32 cellular contexts compared by ENCODE assay signal in genomic region chr6:139613496-139613895, GRCh38.
"Had no signal": no experiment of that assay in that cellular context is flagged by ENCODE, and none has a peak within 500 bp of the region (broad histone marks: within the 10 kb centered on the region; RNA-seq: fewer than 3 reads in every experiment).

No MANE protein-coding gene starts in this region.

- H3K27me3 ChIP-seq: adrenal gland, body of pancreas, foreskin keratinocyte, gastrocnemius medialis, heart right ventricle, hepatocyte had no signal

- H3K27ac ChIP-seq: adrenal gland, body of pancreas, epithelial cell of prostate, foreskin keratinocyte, gastrocnemius medialis, heart right ventricle, hepatocyte had no signal

- ATAC-seq: activated CD4-positive, alpha-beta T cell treated with anti-CD3 and anti-CD28 coated beads for 36 hours; activated CD8-positive, alpha-beta memory T cell treated with anti-CD3 and anti-CD28 coated beads, Interleukin-2, amount 10 ng/mL, durations not matched to agents 7 days and 5 days; activated CD8-positive, alpha-beta T cell treated with anti-CD3 and anti-CD28 coated beads, Interleukin-2, amount 10 ng/mL, durations not matched to agents 7 days and 5 days; activated naive CD8-positive, alpha-beta T cell treated with anti-CD3 and anti-CD28 coated beads, Interleukin-2, amount 50 U/mL, for 24 hours; body of pancreas; esophagus mucosa; foreskin keratinocyte; gastrocnemius medialis; heart right ventricle; T-helper 17 cell had no signal

- H3K4me1 ChIP-seq: adrenal gland, foreskin keratinocyte, gastrocnemius medialis had no signal

- DNase-seq: activated CD4-positive, alpha-beta memory T cell treated with anti-CD3 and anti-CD28 coated beads for 36 hours; activated CD4-positive, alpha-beta T cell treated with anti-CD3 and anti-CD28 coated beads for 36 hours; activated CD4-positive, CD25-positive, alpha-beta regulatory T cell; activated CD4-positive, CD25-positive, alpha-beta regulatory T cell treated with anti-CD3 and anti-CD28 coated beads, Interleukin-2, amount 50 U/mL, for 72 hours; activated CD8-positive, alpha-beta memory T cell treated with anti-CD3 and anti-CD28 coated beads, Interleukin-2, amount 10 ng/mL, durations not matched to agents 7 days and 5 days; activated CD8-positive, alpha-beta memory T cell treated with anti-CD3 and anti-CD28 coated beads, Interleukin-2, amount 50 U/mL, for 4 hours; activated CD8-positive, alpha-beta T cell treated with anti-CD3 and anti-CD28 coated beads, Interleukin-2, amount 10 ng/mL, durations not matched to agents 7 days and 5 days; activated effector memory CD4-positive, alpha-beta T cell treated with anti-CD3 and anti-CD28 coated beads, Interleukin-2, amount 50 U/mL, for 16 hours; activated naive CD4-positive, alpha-beta T cell treated with anti-CD3 and anti-CD28 coated beads for 36 hours; activated naive CD8-positive, alpha-beta T cell treated with anti-CD3 and anti-CD28 coated beads for 36 hours; activated naive CD8-positive, alpha-beta T cell treated with anti-CD3 and anti-CD28 coated beads, Interleukin-2, amount 50 U/mL, for 24 hours; activated T-cell treated with anti-CD3 and anti-CD28 coated beads, Interleukin-2, amount 50 U/mL, for 1 hour; activated T-cell treated with anti-CD3 and anti-CD28 coated beads, Interleukin-2, amount 50 U/mL, for 48 hours; adrenal gland; amygdala; aorta; body of pancreas; caudate nucleus; cortex of kidney; effector CD8-positive, alpha-beta T cell; foreskin keratinocyte; gastrocnemius medialis; glutamatergic neuron; heart right ventricle; T-helper 17 cell; T1000 had no signal

- H3K79me2 ChIP-seq: hepatocyte had no signal

- H3K9me3 ChIP-seq: adrenal gland, body of pancreas, gastrocnemius medialis, heart right ventricle had no signal

- H3K4me3 ChIP-seq: adrenal gland, body of pancreas, gastrocnemius medialis, heart right ventricle, hepatocyte had no signal

- H2AFZ ChIP-seq: hepatocyte had no signal

- H3K36me3 ChIP-seq: adrenal gland, gastrocnemius medialis, heart right ventricle had no signal

- H3K4me2 ChIP-seq: hepatocyte had no signal

- FAIRE-seq: colon, endometrium, endothelial cell of umbilical vein had no signal
